ENCODE assay signal across 8 cellular contexts in the genomic region with DNA sequence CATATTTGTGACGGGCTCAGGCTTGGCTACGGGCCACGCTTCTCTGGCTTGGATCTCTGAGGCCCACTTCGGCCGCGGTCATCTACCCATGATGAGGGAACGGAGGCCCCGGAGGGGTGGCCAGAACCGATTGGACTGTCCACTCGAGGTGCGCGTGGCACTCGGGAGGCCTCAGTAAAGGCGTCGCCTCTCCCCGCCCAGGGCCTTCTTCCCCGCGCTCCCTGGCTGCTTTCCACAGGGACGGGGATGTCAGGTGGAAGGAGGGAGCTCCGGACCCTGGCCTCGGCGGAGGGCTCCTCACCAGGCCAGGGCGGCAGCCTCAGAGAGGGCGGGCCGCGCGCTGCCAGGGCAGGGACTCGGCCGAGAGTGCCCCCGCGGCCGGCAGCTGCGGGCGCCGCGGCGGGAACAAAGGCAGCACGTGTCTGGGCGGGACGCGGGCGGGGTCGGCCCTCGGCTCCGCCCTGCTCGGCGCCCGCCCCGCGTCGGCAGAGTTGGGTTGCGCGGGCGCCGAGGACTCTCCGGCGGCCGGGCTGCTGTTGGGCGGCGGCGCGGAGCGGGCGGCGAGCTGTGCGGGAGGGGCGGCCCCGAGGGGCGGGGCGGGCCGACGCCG. TPM values are rescaled to one million over a fixed set of nuclear protein-coding genes. Genes with fewer than 3 reads are reported as not detected.
A peak's percentile ranks its signal among the peaks of the same experiment; 100 is the strongest.
DNase-seq lines count a peak whose midpoint lies in the region; ATAC-seq and TF ChIP-seq lines count a peak whose summit lies in the region.

No MANE protein-coding gene starts in this region.

- peak; percentile 36 for ATAC-seq in GM21526 (IDR thresholded peaks at IDR 0.05; ENCODE audit: low FRiP score, unreplicated experiment)
- ATAC-seq in omental fat pad (ENCODE audit: low FRiP score) = peak; percentile 85

- TF ChIP-seq EP300 in tibial nerve (IDR thresholded peaks at IDR 0.05) = peak in 1 of 2 donors; percentile 22

- DNase-seq in D341Med (ENCODE audit: low spot score) (peak; percentile 99), Karpas-422 (peak; percentile 87), SHP77 (lab: John Stamatoyannopoulos, UW) (peak; percentile 54 to 71), glutamatergic neuron (peak; percentile 88), omental fat pad (ENCODE audit: low spot score) (peak; percentile 48), tibial nerve (ENCODE audit: low spot score in 2 of 2) (peak in 1 of 2 donors; percentile 40)
- DNase-seq in activated naive CD4-positive, alpha-beta T cell treated with anti-CD3 and anti-CD28 coated beads, Interleukin-2, amount 10 ng/mL, durations not matched to agents 7 days and 5 days = peak; percentile 72

- peak in 1 of 2 donors; percentile 39 for TF ChIP-seq POLR2A in tibial nerve (IDR thresholded peaks at IDR 0.05)

- peaks cover 13% of the 10 kb centered on the region; the same call in 1 of the 2 replicates for H4K20me1 ChIP-seq in Karpas-422 (ENCODE audit: insufficient read depth, low read depth, low read length)

- H3K9me3 Mint-ChIP-seq in activated naive CD4-positive, alpha-beta T cell treated with anti-CD3 and anti-CD28 coated beads, Interleukin-2, amount 10 ng/mL, durations not matched to agents 7 days and 5 days = no peaks in the 10 kb centered on the region
- peaks cover 27% of the 10 kb centered on the region for H3K9me3 Mint-ChIP-seq in glutamatergic neuron (ENCODE audit: unreplicated experiment)

- peak overlapping the region; percentile 65; the same call in 1 of the 2 replicates for H2AFZ ChIP-seq in Karpas-422 (ENCODE audit: low read length)

- no peak for TF ChIP-seq CTCF in glutamatergic neuron (IDR thresholded peaks at IDR 0.05; ENCODE audit: partially characterized antibody, unreplicated experiment)
- TF ChIP-seq CTCF in omental fat pad (IDR thresholded peaks at IDR 0.05) = no peak
- peak in 1 of 5 experiments; percentile 9 for TF ChIP-seq CTCF in tibial nerve (IDR thresholded peaks at IDR 0.05)

- H3K4me3 ChIP-seq in Karpas-422 (ENCODE audit: low read length) (peak overlapping the region; percentile 51; the same call in 1 of the 2 replicates), tibial nerve (peak overlapping the region; percentile 35 to 69 (median 50))

- peaks cover 5% of the 10 kb centered on the region for H3K4me1 ChIP-seq in Karpas-422 (ENCODE audit: low read length)
- H3K4me1 ChIP-seq in tibial nerve = peaks cover 0 to 45% (median 18%) of the 10 kb centered on the region in 4 donors

- 0 out of 2 replicates have a peak, but pooled peaks cover 5% of the 10 kb centered on the region for H3K36me3 ChIP-seq in Karpas-422 (ENCODE audit: insufficient read depth, low read length)
- peaks cover 0 to 15% (median 0%) of the 10 kb centered on the region in 3 donors for H3K36me3 ChIP-seq in tibial nerve

- peak overlapping the region; percentile 64 for H3K4me3 Mint-ChIP-seq in activated naive CD4-positive, alpha-beta T cell treated with anti-CD3 and anti-CD28 coated beads, Interleukin-2, amount 10 ng/mL, durations not matched to agents 7 days and 5 days
- peak overlapping the region; percentile 63 for H3K4me3 Mint-ChIP-seq in glutamatergic neuron (ENCODE audit: unreplicated experiment)

- H3K27me3 ChIP-seq in Karpas-422 (ENCODE audit: low read length) = no peaks in the 10 kb centered on the region
- no peaks in the 10 kb centered on the region for H3K27me3 ChIP-seq in tibial nerve

- peaks cover 40% of the 10 kb centered on the region for H3K36me3 Mint-ChIP-seq in activated naive CD4-positive, alpha-beta T cell treated with anti-CD3 and anti-CD28 coated beads, Interleukin-2, amount 10 ng/mL, durations not matched to agents 7 days and 5 days
- H3K36me3 Mint-ChIP-seq in glutamatergic neuron (ENCODE audit: unreplicated experiment) = peaks cover 3% of the 10 kb centered on the region

- 1 to 4% methylated on average over 30 to 37 of the region's 73 CpGs for WGBS in tibial nerve, 2 donors

- CTCF ChIA-PET in activated naive CD4-positive, alpha-beta T cell treated with anti-CD3 and anti-CD28 coated beads, Interleukin-2, amount 10 ng/mL, durations not matched to agents 7 days and 5 days (lab: Charles Lee) = interaction anchor here (1.0 to 5.2 kb wide), 6 partner anchors 11 to 173 kb away, joined by 3 to 51 read pairs (median 6); partner anchors contain the start of gene PSMD11

- no peaks in the 10 kb centered on the region for H3K79me2 ChIP-seq in Karpas-422 (ENCODE audit: low read length)

- peak overlapping the region; percentile 77 for H3K27ac Mint-ChIP-seq in activated naive CD4-positive, alpha-beta T cell treated with anti-CD3 and anti-CD28 coated beads, Interleukin-2, amount 10 ng/mL, durations not matched to agents 7 days and 5 days
- H3K27ac Mint-ChIP-seq in glutamatergic neuron (ENCODE audit: unreplicated experiment) = peak overlapping the region; percentile 78

- H3K9me3 ChIP-seq in Karpas-422 (ENCODE audit: low read length) = no peaks in the 10 kb centered on the region
- no peaks in the 10 kb centered on the region for H3K9me3 ChIP-seq in tibial nerve

- peaks cover 47% of the 10 kb centered on the region for H3K4me1 Mint-ChIP-seq in activated naive CD4-positive, alpha-beta T cell treated with anti-CD3 and anti-CD28 coated beads, Interleukin-2, amount 10 ng/mL, durations not matched to agents 7 days and 5 days
- peaks cover 31% of the 10 kb centered on the region for H3K4me1 Mint-ChIP-seq in glutamatergic neuron (ENCODE audit: low read depth, unreplicated experiment)

- peaks cover 7% of the 10 kb centered on the region for H3K27me3 Mint-ChIP-seq in activated naive CD4-positive, alpha-beta T cell treated with anti-CD3 and anti-CD28 coated beads, Interleukin-2, amount 10 ng/mL, durations not matched to agents 7 days and 5 days
- peaks cover 14% of the 10 kb centered on the region for H3K27me3 Mint-ChIP-seq in glutamatergic neuron (ENCODE audit: unreplicated experiment)

- H3K9ac ChIP-seq in Karpas-422 (ENCODE audit: low read length) = peak overlapping the region; percentile 52

- peak overlapping the region; percentile 42 for H3K4me2 ChIP-seq in Karpas-422 (ENCODE audit: low read depth, low read length, poor library complexity, severe bottlenecking)

- H3K27ac ChIP-seq in Karpas-422 (ENCODE audit: low read length) (no peak overlapping the region), tibial nerve (peak overlapping the region; percentile 68 to 87 (median 81))

- H3K9me2 ChIP-seq in Karpas-422 (replicated peaks; ENCODE audit: insufficient read depth, low read length) = no peaks in the 10 kb centered on the region

RNA-seq across cellular contexts. Expression of gene CDK5R1, which starts 0.6 kb away (rescaled TPM):
- total RNA-seq in Karpas-422 (2014; rRNA removed; shearing (Covaris generic); ENCODE audit: low replicate concordance) = 0.26 and 0.51 TPM in 2 replicates
- total RNA-seq in glutamatergic neuron (ENCODE audit: unreplicated experiment) (73.9 TPM), omental fat pad (1 to 10 TPM; 1.1 to 2.6 (median 1.8) TPM), tibial nerve (1 to 10 TPM in 2 of 4 donors, under 1 TPM in 2; 0.78 to 1.5 (median 1.0) TPM)

RNA-seq across cellular contexts. Expression of gene PSMD11, which starts 41.9 kb away (rescaled TPM):
- total RNA-seq in Karpas-422 (2014; rRNA removed; shearing (Covaris generic); ENCODE audit: low replicate concordance) = 69.5 and 79.6 TPM in 2 replicates
- total RNA-seq in glutamatergic neuron (ENCODE audit: unreplicated experiment) (94.1 TPM), omental fat pad (100 to 1,000 TPM in 1 of 4 donors, 10 to 100 TPM in 3; 58.2 to 114 (median 67.0) TPM), tibial nerve (10 to 100 TPM; 37.3 to 48.9 (median 46.8) TPM)

Comparison
In these comparisons a context has a peak if more than half of its experiments do, and no peak if none do; other contexts are left out.
1. RNA of gene CDK5R1, which starts 0.6 kb away (total RNA-seq): 73.9 TPM in glutamatergic neuron (single experiment); 1.1 to 2.6 TPM in omental fat pad, 0.78 to 1.5 TPM in tibial nerve and 0.26 to 0.51 TPM in Karpas-422; every median in the first group is over 10 times any median in the second.